Comparison of ENCODE assay signal across 2 cellular contexts in genomic region chr2:142425551-142425950, GRCh38.
TF ChIP-seq lines count a peak whose summit lies in the region.

No MANE protein-coding gene starts in this region.

TF ChIP-seq in SK-N-SH treated with all-trans-retinoic acid at 6 μM for 48 hours, 23 proteins besides CTCF, POLR2A, EP300 and RAD21 (continued from another document):
- no peak for TF ChIP-seq ZNF565 (CRISPR knock-in tag; conservative IDR thresholded peaks at IDR 0.05; ENCODE audit: low read depth)
- TF ChIP-seq ZFP30 (CRISPR knock-in tag; IDR thresholded peaks at IDR 0.05) = no peak
- TF ChIP-seq ZNF70 (CRISPR knock-in tag; IDR thresholded peaks at IDR 0.05) = no peak
- TF ChIP-seq CREB5 (CRISPR knock-in tag; IDR thresholded peaks at IDR 0.05; ENCODE audit: low read depth) = no peak
- no peak for TF ChIP-seq SNAI2 (CRISPR knock-in tag; IDR thresholded peaks at IDR 0.05)
- TF ChIP-seq, protein P1, sequence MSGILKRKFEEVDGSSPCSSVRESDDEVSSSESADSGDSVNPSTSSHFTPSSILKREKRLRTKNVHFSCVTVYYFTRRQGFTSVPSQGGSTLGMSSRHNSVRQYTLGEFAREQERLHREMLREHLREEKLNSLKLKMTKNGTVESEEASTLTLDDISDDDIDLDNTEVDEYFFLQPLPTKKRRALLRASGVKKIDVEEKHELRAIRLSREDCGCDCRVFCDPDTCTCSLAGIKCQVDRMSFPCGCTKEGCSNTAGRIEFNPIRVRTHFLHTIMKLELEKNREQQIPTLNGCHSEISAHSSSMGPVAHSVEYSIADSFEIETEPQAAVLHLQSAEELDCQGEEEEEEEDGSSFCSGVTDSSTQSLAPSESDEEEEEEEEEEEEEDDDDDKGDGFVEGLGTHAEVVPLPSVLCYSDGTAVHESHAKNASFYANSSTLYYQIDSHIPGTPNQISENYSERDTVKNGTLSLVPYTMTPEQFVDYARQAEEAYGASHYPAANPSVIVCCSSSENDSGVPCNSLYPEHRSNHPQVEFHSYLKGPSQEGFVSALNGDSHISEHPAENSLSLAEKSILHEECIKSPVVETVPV (CRISPR knock-in tag; IDR thresholded peaks at IDR 0.05) = no peak
- TF ChIP-seq CSDC2 (CRISPR knock-in tag; IDR thresholded peaks at IDR 0.05) = no peak
- TF ChIP-seq PATZ1 (CRISPR knock-in tag; IDR thresholded peaks at IDR 0.05; ENCODE audit: borderline replicate concordance) = no peak
- TF ChIP-seq TCF4 (CRISPR knock-in tag; IDR thresholded peaks at IDR 0.05; ENCODE audit: borderline replicate concordance) = no peak
- TF ChIP-seq OSR1 (CRISPR knock-in tag; IDR thresholded peaks at IDR 0.05) = no peak
- no peak for TF ChIP-seq ZFP3 (CRISPR knock-in tag; IDR thresholded peaks at IDR 0.05)

TF ChIP-seq in HepG2, 621 proteins besides CTCF, POLR2A, EP300 and RAD21 (continued from another document):
- TF ChIP-seq ZC3H4 (CRISPR knock-in tag; IDR thresholded peaks at IDR 0.05; ENCODE audit: borderline replicate concordance) (no peak), AHR (CRISPR knock-in tag; IDR thresholded peaks at IDR 0.05) (no peak), ELK4 (CRISPR knock-in tag; IDR thresholded peaks at IDR 0.05; ENCODE audit: borderline replicate concordance) (no peak), MAFK (conservative IDR thresholded peaks at IDR 0.05 in 1 of 2, IDR thresholded peaks at IDR 0.05 in 1 of 2; ENCODE audit: low read length in 2 of 2) (no peak), NR3C1 (CRISPR knock-in tag; IDR thresholded peaks at IDR 0.05) (no peak), ZNF205 (CRISPR knock-in tag; IDR thresholded peaks at IDR 0.05) (no peak), HDAC2 (CRISPR knock-in tag; IDR thresholded peaks at IDR 0.05) (no peak)
- TF ChIP-seq, protein P2, sequence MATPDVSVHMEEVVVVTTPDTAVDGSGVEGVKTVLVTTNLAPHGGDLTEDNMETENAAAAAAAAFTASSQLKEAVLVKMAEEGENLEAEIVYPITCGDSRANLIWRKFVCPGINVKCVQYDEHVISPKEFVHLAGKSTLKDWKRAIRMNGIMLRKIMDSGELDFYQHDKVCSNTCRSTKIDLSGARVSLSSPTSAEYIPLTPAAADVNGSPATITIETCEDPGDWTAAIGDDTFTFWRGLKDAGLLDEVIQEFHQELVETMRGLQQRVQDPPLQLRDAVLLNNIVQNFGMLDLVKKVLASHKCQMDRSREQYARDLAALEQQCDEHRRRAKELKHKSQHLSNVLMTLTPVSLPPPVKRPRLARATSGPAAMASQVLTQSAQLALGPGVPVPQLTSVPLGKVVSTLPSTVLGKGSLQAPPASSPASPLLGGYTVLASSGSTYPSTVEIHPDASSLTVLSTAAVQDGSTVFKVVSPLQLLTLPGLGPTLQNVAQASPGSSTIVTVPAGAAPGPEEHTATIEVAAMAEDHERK (CRISPR knock-in tag; IDR thresholded peaks at IDR 0.05; ENCODE audit: low read depth) = no peak
- TF ChIP-seq, protein P3, sequence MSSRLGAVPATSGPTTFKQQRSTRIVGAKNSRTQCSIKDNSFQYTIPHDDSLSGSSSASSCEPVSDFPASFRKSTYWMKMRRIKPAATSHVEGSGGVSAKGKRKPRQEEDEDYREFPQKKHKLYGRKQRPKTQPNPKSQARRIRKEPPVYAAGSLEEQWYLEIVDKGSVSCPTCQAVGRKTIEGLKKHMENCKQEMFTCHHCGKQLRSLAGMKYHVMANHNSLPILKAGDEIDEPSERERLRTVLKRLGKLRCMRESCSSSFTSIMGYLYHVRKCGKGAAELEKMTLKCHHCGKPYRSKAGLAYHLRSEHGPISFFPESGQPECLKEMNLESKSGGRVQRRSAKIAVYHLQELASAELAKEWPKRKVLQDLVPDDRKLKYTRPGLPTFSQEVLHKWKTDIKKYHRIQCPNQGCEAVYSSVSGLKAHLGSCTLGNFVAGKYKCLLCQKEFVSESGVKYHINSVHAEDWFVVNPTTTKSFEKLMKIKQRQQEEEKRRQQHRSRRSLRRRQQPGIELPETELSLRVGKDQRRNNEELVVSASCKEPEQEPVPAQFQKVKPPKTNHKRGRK (CRISPR knock-in tag; IDR thresholded peaks at IDR 0.05) = no peak
